Comparison of ENCODE assay signal across 33 cellular contexts in genomic region chr12:109279525-109279924, GRCh38. TPM values are rescaled to one million over a fixed set of nuclear protein-coding genes. Genes with fewer than 3 reads are reported as not detected.
"Had no signal": no experiment of that assay in that cellular context is flagged by ENCODE, and none has a peak within 500 bp of the region (broad histone marks: within the 10 kb centered on the region; RNA-seq: fewer than 3 reads in every experiment).

No MANE protein-coding gene starts in this region.

- H3K4me1 ChIP-seq: gastrocnemius medialis, lower lobe of right lung had no signal

- H3K27me3 ChIP-seq: dorsolateral prefrontal cortex, esophagus squamous epithelium, gastrocnemius medialis, heart right ventricle, left lung had no signal

- DNase-seq: dermis blood vessel endothelial cell; dorsolateral prefrontal cortex; effector CD4-positive, alpha-beta T cell; effector memory CD8-positive, alpha-beta T cell; endodermal cell; erythroblast; esophagus squamous epithelium; foreskin fibroblast; foreskin melanocyte; gastrocnemius medialis; glutamatergic neuron; head of caudate nucleus; heart right ventricle; hippocampal formation; left cardiac atrium; left lung; left ventricle myocardium superior; lower lobe of right lung; mesenchymal stem cell; mucosa of descending colon had no signal

- H3K4me3 ChIP-seq: coronary artery, dorsolateral prefrontal cortex, esophagus squamous epithelium, gastrocnemius medialis, heart right ventricle, left lung, lower lobe of right lung, mucosa of descending colon had no signal

- FAIRE-seq: colon, endometrium, islet of Langerhans, keratinocyte had no signal

- ATAC-seq: effector memory CD8-positive, alpha-beta T cell; esophagus mucosa; heart right ventricle; left cardiac atrium; left lung; left ventricle myocardium superior; lower lobe of right lung; mucosa of descending colon had no signal

- H3K9me3 ChIP-seq: esophagus squamous epithelium, gastrocnemius medialis, heart right ventricle, left lung, lower lobe of right lung, mucosa of descending colon had no signal

- H3K27ac ChIP-seq: coronary artery, dorsolateral prefrontal cortex, epithelial cell of prostate, gastrocnemius medialis, heart right ventricle, left lung, lower lobe of right lung had no signal

- H3K36me3 ChIP-seq: esophagus squamous epithelium, gastrocnemius medialis, heart right ventricle, left lung, lower lobe of right lung had no signal

RNA-seq across cellular contexts. Expression of gene FOXN4, which starts 29.6 kb away (rescaled TPM):
- total RNA-seq: dermis blood vessel endothelial cell, esophagus mucosa, esophagus squamous epithelium, gastrocnemius medialis, glomerular endothelial cell, kidney epithelial cell, left cardiac atrium, left lung, left ventricle myocardium superior, lower lobe of right lung, lung microvascular endothelial cell, mesenteric fat pad, mesothelial cell of epicardium, myocyte had no signal
- polyA plus RNA-seq: heart right ventricle, keratinocyte had no signal
